1 cellular context compared by ENCODE assay signal in the genomic region with DNA sequence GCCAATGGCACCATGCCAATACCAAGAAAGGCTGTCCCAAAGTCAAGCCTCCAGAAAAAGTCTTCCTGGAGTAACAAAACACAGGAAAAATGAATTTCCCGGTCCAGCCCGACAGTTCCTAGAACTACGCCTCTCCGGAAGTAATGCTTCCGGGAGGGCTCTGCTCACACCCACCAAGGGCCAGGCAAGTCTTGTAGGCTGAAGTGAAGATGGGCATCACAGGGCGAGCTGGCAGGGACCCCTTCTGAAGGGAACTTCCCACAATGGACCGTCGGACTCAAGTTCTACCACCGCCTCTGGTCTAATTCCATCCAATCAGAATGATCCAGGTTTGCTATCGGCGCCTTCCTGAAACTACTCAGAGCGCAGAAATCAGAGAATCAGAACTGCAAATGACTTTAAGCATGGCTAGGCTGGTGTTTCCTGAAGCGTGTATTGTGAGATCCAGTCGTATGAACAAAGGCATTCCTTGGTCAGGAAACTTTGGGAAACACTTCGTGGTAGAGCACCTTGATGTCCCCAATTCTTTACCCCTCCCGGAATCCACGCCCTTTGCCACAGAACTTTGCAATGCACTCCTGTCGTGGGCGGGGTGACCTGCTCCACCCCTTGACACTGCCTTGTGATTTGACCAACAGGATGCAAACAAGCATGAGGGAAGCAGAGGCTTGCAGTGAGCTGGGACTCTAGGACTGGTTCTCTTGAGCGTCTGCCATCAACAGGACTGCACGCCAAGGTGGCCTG.
TF ChIP-seq lines count a peak whose summit lies in the region.

No MANE protein-coding gene starts in this region.

TF ChIP-seq in HepG2, 621 proteins besides CTCF, POLR2A, EP300 and RAD21 (continued from another document):
- TF ChIP-seq ZBTB4 (CRISPR knock-in tag; IDR thresholded peaks at IDR 0.05; ENCODE audit: borderline replicate concordance), result no peak
- no peak for TF ChIP-seq ZNF574 (CRISPR knock-in tag; IDR thresholded peaks at IDR 0.05)
- TF ChIP-seq ZFAT (CRISPR knock-in tag; conservative IDR thresholded peaks at IDR 0.05), result no peak
